Comparison of ENCODE assay signal across 10 cellular contexts in the genomic region with DNA sequence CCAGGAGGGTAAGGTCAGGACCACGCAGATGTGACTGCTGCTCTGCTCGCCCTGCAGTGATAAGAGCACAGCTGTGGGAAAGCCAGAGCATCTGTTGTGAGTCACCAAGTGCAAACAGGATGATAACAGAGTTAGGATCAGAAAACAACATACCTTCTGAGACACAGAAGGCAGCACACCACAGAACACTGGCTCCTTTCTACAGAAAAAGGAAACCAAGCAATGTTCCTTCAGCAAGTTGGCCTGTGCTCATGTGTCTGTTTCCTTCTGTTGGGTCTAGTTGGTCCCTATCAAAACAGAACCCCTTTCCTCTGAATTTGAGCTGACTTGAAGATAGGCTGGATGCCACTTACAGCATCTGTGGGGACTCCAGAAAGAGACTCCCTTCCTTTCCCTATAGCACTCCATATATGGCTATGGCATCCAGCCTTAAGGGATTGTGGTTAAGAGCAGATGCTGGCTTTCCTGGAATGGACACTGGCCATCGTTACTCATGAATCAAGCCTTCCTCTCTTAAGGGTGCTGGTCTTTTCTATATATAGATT.
DNase-seq lines count a peak whose midpoint lies in the region; ATAC-seq and TF ChIP-seq lines count a peak whose summit lies in the region.
"Had no signal": no experiment of that assay in that cellular context is flagged by ENCODE, and none has a peak within 500 bp of the region (broad histone marks: within the 10 kb centered on the region; RNA-seq: fewer than 3 reads in every experiment).

No MANE protein-coding gene starts in this region.

- no peak overlapping the region for H3K27ac ChIP-seq in WERI-Rb-1
- H3K27ac ChIP-seq: HL-60 had no signal

- peak; percentile 61 for ATAC-seq in GM21786 (IDR thresholded peaks at IDR 0.05; ENCODE audit: unreplicated experiment)

- POLR2A ChIA-PET in GM10248 (lab: Yijun Ruan, JAX) = no interaction called here

- H3K36me3 ChIP-seq in WERI-Rb-1 = no peaks in the 10 kb centered on the region

- CTCF ChIA-PET in GM10248 (lab: Yijun Ruan, JAX) = no interaction called here

- TF ChIP-seq CTCF in WERI-Rb-1 (IDR thresholded peaks at IDR 0.05; ENCODE audit: low read depth, low read length) = no peak
- no peak for TF ChIP-seq CTCF in GM10248 (IDR thresholded peaks at IDR 0.05; ENCODE audit: control extremely low read depth, extremely low read depth, low read depth, missing control alignments)

- in situ Hi-C loops in ACHN (cut with HindIII; ENCODE audit: low pct_ligation_motif_present, low pct_unique_long_range_greater_than_20kb, low sequenced_read_pairs) (no loop called here), SK-MEL-5 (cut with HindIII; ENCODE audit: low pct_unique_long_range_greater_than_20kb, low sequenced_read_pairs) (no loop called here)

- H3K27me3 ChIP-seq in WERI-Rb-1 (ENCODE audit: insufficient read depth, low read depth, severe bottlenecking) = peaks cover 24% of the 10 kb centered on the region

- no peaks in the 10 kb centered on the region for H3K9me3 ChIP-seq in WERI-Rb-1 (ENCODE audit: severe bottlenecking)

- peak; percentile 30 for DNase-seq in ACHN
- DNase-seq in SK-MEL-5 (ENCODE audit: low read depth, low spot score) = peak; percentile 22
- peak; percentile 99 for DNase-seq in glomerular endothelial cell (ENCODE audit: extremely low read depth, low read depth, low spot score)
- no peak for DNase-seq in T-helper 9 cell
- DNase-seq in NCI-H2196 (lab: John Stamatoyannopoulos, UW; ENCODE audit: unreplicated experiment) = no peak
- DNase-seq in WERI-Rb-1 = no peak
- DNase-seq in GM10248 (ENCODE audit: extremely low spot score) = no peak
- DNase-seq: stimulated activated CD4-positive, alpha-beta T cell treated with anti-CD3 and anti-CD28 coated beads, Interleukin-12 subunit alpha, Interleukin-12 subunit beta, amount 100 ng/mL, for 4 hours had no signal

- no peak overlapping the region for H3K4me3 ChIP-seq in WERI-Rb-1 (ENCODE audit: low read depth, low read length)

Comparison
In these comparisons a context has a peak if more than half of its experiments do, and no peak if none do; other contexts are left out.
1. DNase-seq: peak in ACHN (single experiment), SK-MEL-5 (single experiment) and glomerular endothelial cell (single experiment); none in T-helper 9 cell (single experiment), NCI-H2196 (single experiment), WERI-Rb-1 (single experiment) and GM10248 (single experiment).